ENCODE assay signal across 11 cellular contexts in the genomic region with DNA sequence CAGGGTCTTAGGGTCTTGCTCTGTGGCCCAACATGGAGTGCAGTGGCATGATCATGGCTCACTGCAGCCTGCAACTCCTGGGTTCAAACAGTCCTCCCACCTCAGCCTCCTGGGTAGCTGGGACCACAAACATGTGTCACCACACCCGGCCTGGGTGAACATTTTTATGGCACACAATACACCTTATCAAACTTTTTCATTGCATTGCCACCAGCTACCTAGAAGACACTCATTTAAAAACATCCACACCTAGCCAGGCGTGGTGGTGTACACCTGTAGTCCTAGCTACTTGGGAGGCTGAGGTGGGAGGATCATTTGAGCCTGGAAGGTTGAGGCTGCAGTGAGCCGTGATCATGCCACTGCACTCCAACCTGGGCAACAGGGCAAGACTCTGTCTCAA. TPM values are rescaled to one million over a fixed set of nuclear protein-coding genes. Genes with fewer than 3 reads are reported as not detected.
"Had no signal": no experiment of that assay in that cellular context is flagged by ENCODE, and none has a peak within 500 bp of the region (broad histone marks: within the 10 kb centered on the region; RNA-seq: fewer than 3 reads in every experiment).

No MANE protein-coding gene starts in this region.

RNA-seq across cellular contexts. Expression of gene RIPPLY3, which starts 2.6 kb away (rescaled TPM):
- total RNA-seq: left cardiac atrium; left ventricle myocardium inferior; left ventricle myocardium superior; lower leg skin; lung microvascular endothelial cell; mesenteric fat pad; mononuclear cell; myocyte; naive thymus-derived CD4-positive, alpha-beta T cell; naive thymus-derived CD8-positive, alpha-beta T cell had no signal
- polyA plus RNA-seq: immature natural killer cell; naive thymus-derived CD4-positive, alpha-beta T cell; naive thymus-derived CD8-positive, alpha-beta T cell had no signal
